Comparison of ENCODE assay signal across 11 cellular contexts in genomic region chr11:69939551-69940245, GRCh38.
DNase-seq lines count a peak whose midpoint lies in the region; ATAC-seq, FAIRE-seq and TF ChIP-seq lines count a peak whose summit lies in the region.
"Had no signal": no experiment of that assay in that cellular context is flagged by ENCODE, and none has a peak within 500 bp of the region (broad histone marks: within the 10 kb centered on the region; RNA-seq: fewer than 3 reads in every experiment).

No MANE protein-coding gene starts in this region.

- H3K27ac ChIP-seq in astrocyte (ENCODE audit: low read depth, low read length) (no peak overlapping the region), parathyroid adenoma (peak overlapping the region; percentile 97), vagina (peak overlapping the region; percentile 72)
- H3K27ac ChIP-seq: WERI-Rb-1 had no signal

- H3K9me3 Mint-ChIP-seq in astrocyte (ENCODE audit: unreplicated experiment), result peaks cover 2% of the 10 kb centered on the region

- intact Hi-C loops in left cardiac atrium (cut with DNase I), result no loop called here
- intact Hi-C loops in vagina (cut with DNase I), result no loop called here

- peaks cover 32% of the 10 kb centered on the region for H3K27me3 Mint-ChIP-seq in astrocyte (ENCODE audit: low read depth, unreplicated experiment)

- no peaks in the 10 kb centered on the region for H3K79me2 ChIP-seq in astrocyte (ENCODE audit: insufficient read depth, low read length)
- no peaks in the 10 kb centered on the region for H3K79me2 ChIP-seq in parathyroid adenoma

- H3K27ac Mint-ChIP-seq in astrocyte (ENCODE audit: unreplicated experiment), result no peak overlapping the region

- ATAC-seq in left cardiac atrium, result peak; percentile 93 to 96

- no peak overlapping the region for H3K4me3 ChIP-seq in astrocyte (ENCODE audit: insufficient read depth, low read depth, low read length)
- H3K4me3 ChIP-seq in parathyroid adenoma (ENCODE audit: low read depth, low read length), result peak overlapping the region; percentile 6
- peak overlapping the region in 1 of 2 donors; percentile 21 for H3K4me3 ChIP-seq in vagina
- H3K4me3 ChIP-seq: Peyer's patch had no signal

- H3K27me3 ChIP-seq in astrocyte (ENCODE audit: insufficient read depth, low read length), result no peaks in the 10 kb centered on the region
- no peaks in the 10 kb centered on the region for H3K27me3 ChIP-seq in parathyroid adenoma (ENCODE audit: control insufficient read depth, insufficient read depth, low read length)
- no peaks in the 10 kb centered on the region for H3K27me3 ChIP-seq in vagina
- H3K27me3 ChIP-seq: Peyer's patch had no signal

- H2AFZ ChIP-seq in astrocyte (ENCODE audit: low read depth, low read length) (peak overlapping the region; percentile 77), parathyroid adenoma (peak overlapping the region; percentile 72)

- no peaks in the 10 kb centered on the region for H4K20me1 ChIP-seq in astrocyte (ENCODE audit: insufficient read depth, low read length)

- peak overlapping the region; percentile 75 for H3K4me2 ChIP-seq in astrocyte (ENCODE audit: low read length)
- H3K4me2 ChIP-seq in parathyroid adenoma (ENCODE audit: low read length), result peak overlapping the region; percentile 49

- FAIRE-seq in astrocyte (lab: Jason Lieb, UNC), result no peak

- H3K9me3 ChIP-seq in astrocyte (ENCODE audit: insufficient read depth, low read depth, low read length), result no peaks in the 10 kb centered on the region
- no peaks in the 10 kb centered on the region for H3K9me3 ChIP-seq in parathyroid adenoma (ENCODE audit: control insufficient read depth, low read length)
- no peaks in the 10 kb centered on the region for H3K9me3 ChIP-seq in vagina
- H3K9me3 ChIP-seq: Peyer's patch had no signal

- H3K36me3 ChIP-seq in astrocyte (ENCODE audit: insufficient read depth, low read length) (no peaks in the 10 kb centered on the region), parathyroid adenoma (ENCODE audit: control insufficient read depth, insufficient read depth, low read length) (no peaks in the 10 kb centered on the region), vagina (no peaks in the 10 kb centered on the region)
- H3K36me3 ChIP-seq: Peyer's patch, WERI-Rb-1 had no signal

- H3K4me1 ChIP-seq in astrocyte (ENCODE audit: insufficient read depth, low read length) (peaks cover 8% of the 10 kb centered on the region), parathyroid adenoma (peaks cover 32% of the 10 kb centered on the region), vagina (peaks cover 8% of the 10 kb centered on the region)
- H3K4me1 ChIP-seq: Peyer's patch had no signal

- H3K9ac ChIP-seq in astrocyte (ENCODE audit: low read length), result peak overlapping the region; percentile 2
- no peak overlapping the region for H3K9ac ChIP-seq in parathyroid adenoma

- TF ChIP-seq CTCF in astrocyte (IDR thresholded peaks at IDR 0.05; ENCODE audit: insufficient read depth, low read depth, low read length) (no peak), parathyroid adenoma (IDR thresholded peaks at IDR 0.05) (no peak), vagina (IDR thresholded peaks at IDR 0.05) (no peak)

- H3K4me3 Mint-ChIP-seq in astrocyte (ENCODE audit: unreplicated experiment), result no peak overlapping the region

- no peaks in the 10 kb centered on the region for H3K4me1 Mint-ChIP-seq in astrocyte (ENCODE audit: low read depth, unreplicated experiment)

- no peak for TF ChIP-seq POLR2A in vagina (IDR thresholded peaks at IDR 0.05)

- H3K36me3 Mint-ChIP-seq in astrocyte (ENCODE audit: low read depth, unreplicated experiment), result no peaks in the 10 kb centered on the region

- DNase-seq in astrocyte (ENCODE audit: low read depth) (peak; percentile 70), left cardiac atrium (peak; percentile 76), vagina (ENCODE audit: extremely low spot score in 2 of 2) (no peak), GDM1 (lab: John Stamatoyannopoulos, UW) (no peak), T-helper 2 cell (no peak)
- no peak for DNase-seq in stimulated activated CD4-positive, alpha-beta T cell treated with anti-CD3 and anti-CD28 coated beads, Interleukin-4, amount 100 ng/mL, for 24 hours
- DNase-seq: activated T-cell treated with anti-CD3 and anti-CD28 coated beads, Interleukin-2, amount 50 U/mL, for 48 hours; NCI-H2107; WERI-Rb-1 had no signal

Comparison
In these comparisons a context has a peak if more than half of its experiments do, and no peak if none do; other contexts are left out.
1. DNase-seq: peak in astrocyte (single experiment) and left cardiac atrium (single experiment); none in vagina (0 of 2), GDM1 (single experiment), stimulated activated CD4-positive, alpha-beta T cell treated with anti-CD3 and anti-CD28 coated beads, Interleukin-4, amount 100 ng/mL, for 24 hours (single experiment) and T-helper 2 cell (0 of 5).